21 cellular contexts compared by ENCODE assay signal in genomic region chr9:15492485-15493150, GRCh38.
"Had no signal": no experiment of that assay in that cellular context is flagged by ENCODE, and none has a peak within 500 bp of the region (broad histone marks: within the 10 kb centered on the region; RNA-seq: fewer than 3 reads in every experiment).

No MANE protein-coding gene starts in this region.

- H3K27ac ChIP-seq: left lung, neural progenitor cell, psoas muscle, skin epidermis, vagina, VCaP had no signal

- H3K27me3 ChIP-seq: left lung, neural progenitor cell, vagina had no signal

- H3K27me3 Mint-ChIP-seq: activated naive CD8-positive, alpha-beta T cell treated with anti-CD3 and anti-CD28 coated beads, Interleukin-2, amount 10 ng/mL, durations not matched to agents 7 days and 5 days; stimulated activated naive CD8-positive, alpha-beta T cell treated with anti-CD3 and anti-CD28 coated beads, Interleukin-15, Interleukin-2, amounts not matched to agents 100 ng/mL and 50 ng/mL, for 24 hours had no signal

- H3K4me2 ChIP-seq: neural progenitor cell had no signal

- DNase-seq: activated CD4-positive, alpha-beta T cell treated with anti-CD3 and anti-CD28 coated beads for 1 hour; activated CD4-positive, alpha-beta T cell treated with anti-CD3 and anti-CD28 coated beads, Interleukin-2, amount 50 U/mL, for 4 hours; activated effector memory CD4-positive, alpha-beta T cell treated with anti-CD3 and anti-CD28 coated beads, Interleukin-2, amount 50 U/mL, for 16 hours; activated naive CD8-positive, alpha-beta T cell treated with anti-CD3 and anti-CD28 coated beads, Interleukin-2, amount 10 ng/mL, durations not matched to agents 7 days and 5 days; activated T-cell treated with anti-CD3 and anti-CD28 coated beads, Interleukin-2, amount 50 U/mL, for 4 hours; amygdala; hypothalamus; left lung; psoas muscle; right cardiac atrium; SW 1271; T-helper 2 cell; trophoblast cell had no signal

- H3K4me3 Mint-ChIP-seq: activated naive CD8-positive, alpha-beta T cell treated with anti-CD3 and anti-CD28 coated beads, Interleukin-2, amount 10 ng/mL, durations not matched to agents 7 days and 5 days; activated T-cell treated with anti-CD3 and anti-CD28 coated beads, Interleukin-2, amount 50 U/mL, for 4 hours; neural progenitor cell; stimulated activated naive CD8-positive, alpha-beta T cell treated with anti-CD3 and anti-CD28 coated beads, Interleukin-15, Interleukin-2, amounts not matched to agents 100 ng/mL and 50 ng/mL, for 24 hours had no signal

- H3K27ac Mint-ChIP-seq: neural progenitor cell; stimulated activated naive CD8-positive, alpha-beta T cell treated with anti-CD3 and anti-CD28 coated beads, Interleukin-15, Interleukin-2, amounts not matched to agents 100 ng/mL and 50 ng/mL, for 24 hours had no signal

- H3K9ac ChIP-seq: neural progenitor cell had no signal

- H3K4me1 Mint-ChIP-seq: neural progenitor cell had no signal

- H3K9me3 ChIP-seq: left lung, psoas muscle, vagina had no signal

- H3K9me3 Mint-ChIP-seq: stimulated activated naive CD8-positive, alpha-beta T cell treated with anti-CD3 and anti-CD28 coated beads, Interleukin-15, Interleukin-2, amounts not matched to agents 100 ng/mL and 50 ng/mL, for 24 hours had no signal

- FAIRE-seq: colon, frontal cortex, keratinocyte had no signal

- ATAC-seq: left lung, psoas muscle, right cardiac atrium had no signal

- H2AFZ ChIP-seq: neural progenitor cell had no signal

- H3K4me1 ChIP-seq: left lung, neural progenitor cell, psoas muscle, vagina had no signal

- H3K4me3 ChIP-seq: left lung, neural progenitor cell, psoas muscle, skin epidermis, vagina had no signal

- H3K36me3 ChIP-seq: vagina had no signal
